ENCODE assay signal across 9 cellular contexts in the genomic region with DNA sequence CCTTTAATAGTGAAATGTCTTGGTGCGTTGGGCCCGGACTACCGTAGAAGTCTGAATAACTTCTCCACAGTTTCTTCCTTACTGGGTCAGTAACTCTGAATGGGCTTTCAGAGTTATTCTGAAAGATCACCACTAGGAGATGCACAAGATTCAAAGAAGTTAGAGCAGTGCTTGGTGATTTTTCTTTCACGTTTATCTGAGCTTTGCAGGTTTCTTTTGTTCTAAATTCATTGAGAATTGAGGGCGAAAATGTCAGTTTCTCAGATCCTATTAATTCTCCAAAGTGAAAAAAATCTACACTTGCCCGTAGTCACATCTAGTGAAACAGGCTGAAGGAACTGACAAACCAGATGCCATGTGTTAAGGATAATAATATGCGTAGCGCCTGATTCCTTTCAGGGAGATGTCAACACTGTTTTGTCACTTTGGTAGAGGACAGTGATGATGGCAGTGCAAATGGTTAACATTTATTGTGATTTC.
DNase-seq lines count a peak whose midpoint lies in the region; ATAC-seq, FAIRE-seq and TF ChIP-seq lines count a peak whose summit lies in the region.
"Had no signal": no experiment of that assay in that cellular context is flagged by ENCODE, and none has a peak within 500 bp of the region (broad histone marks: within the 10 kb centered on the region; RNA-seq: fewer than 3 reads in every experiment).

No MANE protein-coding gene starts in this region.

- H3K79me2 ChIP-seq in KMS-11 (ENCODE audit: insufficient read depth, low read depth) (no peaks in the 10 kb centered on the region), PC-3 (ENCODE audit: low read length) (no peaks in the 10 kb centered on the region)

- BruUV-seq in PC-3 (replicated peaks; lab: Mats Ljungman, UMichigan), result no TSS peak

- H3K27me3 ChIP-seq in KMS-11 (ENCODE audit: insufficient read depth, low read depth), result no peaks in the 10 kb centered on the region
- H3K27me3 ChIP-seq in PC-3 (ENCODE audit: low read length), result no peaks in the 10 kb centered on the region
- H3K27me3 ChIP-seq in lower lobe of right lung (ENCODE audit: low read depth), result no peaks in the 10 kb centered on the region

- no peaks in the 10 kb centered on the region for H3K9me2 ChIP-seq in PC-3 (replicated peaks; ENCODE audit: low read length)

- H3K36me3 ChIP-seq in KMS-11 (ENCODE audit: insufficient read depth), result no peaks in the 10 kb centered on the region
- H3K36me3 ChIP-seq in PC-3 (ENCODE audit: low read depth, low read length), result no peaks in the 10 kb centered on the region
- H3K36me3 ChIP-seq in lower lobe of right lung, result no peaks in the 10 kb centered on the region

- peak; percentile 72 for ATAC-seq in PC-3
- ATAC-seq in lower lobe of right lung, result peak; percentile 75 to 89
- ATAC-seq in HG02763 (IDR thresholded peaks at IDR 0.05; ENCODE audit: unreplicated experiment), result no peak

- no peaks in the 10 kb centered on the region for H4K20me1 ChIP-seq in KMS-11 (ENCODE audit: insufficient read depth)
- no peaks in the 10 kb centered on the region for H4K20me1 ChIP-seq in PC-3 (ENCODE audit: low read length)

- H3K9ac ChIP-seq in KMS-11 (no peak overlapping the region), PC-3 (ENCODE audit: low read length) (no peak overlapping the region)

- CTCF ChIA-PET in GM10248 (lab: Yijun Ruan, JAX) (interaction anchor here (0.6 to 9.0 kb wide), 72 partner anchors 8 to 662 kb away, joined by 3 to 197 read pairs (median 5); partner anchors contain the start of gene CYP1B1), PC-3 (lab: Charles Lee) (interaction anchor here (0.6 to 3.7 kb wide), 10 partner anchors 19 to 462 kb away, joined by 3 to 48 read pairs (median 4); partner anchors contain the start of gene CDC42EP3)

- H3K27ac ChIP-seq in KMS-11 (no peak overlapping the region), PC-3 (ENCODE audit: low read length) (no peak overlapping the region), lower lobe of right lung (no peak overlapping the region)
- H3K27ac ChIP-seq: epithelial cell of prostate had no signal

- H2AFZ ChIP-seq in KMS-11 (ENCODE audit: low read depth), result peak overlapping the region; percentile 24
- H2AFZ ChIP-seq in PC-3 (ENCODE audit: low read length), result no peak overlapping the region

- H3K4me2 ChIP-seq in KMS-11, result peak overlapping the region; percentile 6; the same call in 1 of the 2 replicates
- H3K4me2 ChIP-seq in PC-3 (ENCODE audit: low read length), result peak overlapping the region; percentile 25; the same call in 1 of the 2 replicates

- TF ChIP-seq CTCF in GM10248 (IDR thresholded peaks at IDR 0.05; ENCODE audit: control extremely low read depth, extremely low read depth, low read depth, missing control alignments) (peak; percentile 88), KMS-11 (conservative IDR thresholded peaks at IDR 0.05; ENCODE audit: low read depth, low read length) (peak; percentile 94), PC-3 (conservative IDR thresholded peaks at IDR 0.05; ENCODE audit: low read depth, low read length) (peak; percentile 94), lower lobe of right lung (IDR thresholded peaks at IDR 0.05) (peak; percentile 82)

- H3K4me3 ChIP-seq in KMS-11 (IDR thresholded peaks at IDR 0.05; ENCODE audit: insufficient read depth, low read depth, low read length) (no peak overlapping the region), PC-3 (ENCODE audit: low read length) (no peak overlapping the region), lower lobe of right lung (no peak overlapping the region)

- POLR2A ChIA-PET in GM10248 (lab: Yijun Ruan, JAX) (interaction anchor here (0.6 kb wide), 1 partner anchor 437 kb away, joined by 3 read pairs; no protein-coding TSS in a partner anchor), PC-3 (lab: Charles Lee; ENCODE audit: unreplicated experiment) (interaction anchor here (0.6 to 0.7 kb wide), 2 partner anchors 119 to 240 kb away, joined by 9 to 10 read pairs; no protein-coding TSS in a partner anchor)

- no peaks in the 10 kb centered on the region for H3K9me3 ChIP-seq in PC-3 (ENCODE audit: low read length)
- no peaks in the 10 kb centered on the region for H3K9me3 ChIP-seq in lower lobe of right lung

- intact Hi-C loops in PC-3 (cut with micrococcal nuclease) (loop anchor here (1.0 to 10.0 kb wide), 6 partner anchors 128 to 463 kb away; no protein-coding TSS in a partner anchor), lower lobe of right lung (cut with DNase I) (loop anchor here (5.0 kb wide), 1 partner anchor 418 kb away; no protein-coding TSS in a partner anchor)

- H3K4me1 ChIP-seq in KMS-11 (ENCODE audit: low read depth, poor library complexity, severe bottlenecking) (peaks cover 29% of the 10 kb centered on the region), PC-3 (ENCODE audit: insufficient read depth, low read length) (peaks cover 16% of the 10 kb centered on the region), lower lobe of right lung (peaks cover 11% of the 10 kb centered on the region)

- DNase-seq in A172 (ENCODE audit: low spot score), result peak; percentile 84
- peak; percentile 70 for DNase-seq in GM10248 (ENCODE audit: extremely low spot score)
- DNase-seq in PC-3, result peak; percentile 84
- peak; percentile 76 for DNase-seq in dedifferentiated amniotic fluid mesenchymal stem cell (ENCODE audit: extremely low spot score)
- no peak for DNase-seq in lower lobe of right lung
- DNase-seq in urothelium cell line (ENCODE audit: low spot score), result peak; percentile 62

- no peaks in the 10 kb centered on the region for H3F3A ChIP-seq in PC-3 (ENCODE audit: low read length, unreplicated experiment)

- no peak for FAIRE-seq in urothelium cell line (lab: Jason Lieb, UNC)
